Comparison of ENCODE assay signal across 2 cellular contexts in genomic region chr22:24482998-24483397, GRCh38.
TF ChIP-seq lines count a peak whose summit lies in the region.

No MANE protein-coding gene starts in this region.

TF ChIP-seq in A549, 52 proteins besides CTCF, POLR2A, EP300 and RAD21:
- TF ChIP-seq SMC3 (IDR thresholded peaks at IDR 0.05) (no peak), E2F6 (IDR thresholded peaks at IDR 0.05; ENCODE audit: borderline replicate concordance, low read depth) (no peak), JUNB (IDR thresholded peaks at IDR 0.05) (no peak), EHMT2 (IDR thresholded peaks at IDR 0.05; ENCODE audit: low read depth) (no peak), CBX2 (IDR thresholded peaks at IDR 0.05; ENCODE audit: borderline replicate concordance, low read depth) (no peak), ZC3H11A (IDR thresholded peaks at IDR 0.05) (no peak), MYC (IDR thresholded peaks at IDR 0.05; ENCODE audit: borderline replicate concordance, low read length) (no peak), RNF2 (IDR thresholded peaks at IDR 0.05; ENCODE audit: borderline replicate concordance, low read depth) (no peak), NFE2L2 (conservative IDR thresholded peaks at IDR 0.05; ENCODE audit: low read length) (no peak), BHLHE40 (IDR thresholded peaks at IDR 0.05; ENCODE audit: low read depth, low read length) (no peak), EHF (CRISPR knock-in tag; IDR thresholded peaks at IDR 0.05) (no peak), PBX3 (IDR thresholded peaks at IDR 0.05) (no peak), ZSCAN20 (CRISPR knock-in tag; IDR thresholded peaks at IDR 0.05) (no peak), FOSB (CRISPR knock-in tag; IDR thresholded peaks at IDR 0.05) (no peak), KDM5A (IDR thresholded peaks at IDR 0.05) (no peak)
- TF ChIP-seq, protein P1, sequence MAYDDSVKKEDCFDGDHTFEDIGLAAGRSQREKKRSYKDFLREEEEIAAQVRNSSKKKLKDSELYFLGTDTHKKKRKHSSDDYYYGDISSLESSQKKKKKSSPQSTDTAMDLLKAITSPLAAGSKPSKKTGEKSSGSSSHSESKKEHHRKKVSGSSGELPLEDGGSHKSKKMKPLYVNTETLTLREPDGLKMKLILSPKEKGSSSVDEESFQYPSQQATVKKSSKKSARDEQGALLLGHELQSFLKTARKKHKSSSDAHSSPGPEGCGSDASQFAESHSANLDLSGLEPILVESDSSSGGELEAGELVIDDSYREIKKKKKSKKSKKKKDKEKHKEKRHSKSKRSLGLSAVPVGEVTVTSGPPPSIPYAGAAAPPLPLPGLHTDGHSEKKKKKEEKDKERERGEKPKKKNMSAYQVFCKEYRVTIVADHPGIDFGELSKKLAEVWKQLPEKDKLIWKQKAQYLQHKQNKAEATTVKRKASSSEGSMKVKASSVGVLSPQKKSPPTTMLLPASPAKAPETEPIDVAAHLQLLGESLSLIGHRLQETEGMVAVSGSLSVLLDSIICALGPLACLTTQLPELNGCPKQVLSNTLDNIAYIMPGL (CRISPR knock-in tag; IDR thresholded peaks at IDR 0.05; ENCODE audit: borderline replicate concordance): no peak
TF ChIP-seq in A549: peak in this region for 0.

TF ChIP-seq in K562, 482 proteins besides CTCF, POLR2A, EP300 and RAD21:
- TF ChIP-seq SIRT6 (IDR thresholded peaks at IDR 0.05; ENCODE audit: low read depth, low read length) (no peak), GTF2E2 (tag; IDR thresholded peaks at IDR 0.05) (no peak), BRD9 (IDR thresholded peaks at IDR 0.05; ENCODE audit: low read depth, partially characterized antibody) (no peak), ZNF696 (CRISPR knock-in tag; conservative IDR thresholded peaks at IDR 0.05) (no peak), ZNF197 (CRISPR knock-in tag; IDR thresholded peaks at IDR 0.05; ENCODE audit: low read depth) (no peak), ELK3 (CRISPR knock-in tag; IDR thresholded peaks at IDR 0.05) (no peak), SMAD2 (IDR thresholded peaks at IDR 0.05; ENCODE audit: low read depth, low read length) (no peak), HSF4 (CRISPR knock-in tag; IDR thresholded peaks at IDR 0.05; ENCODE audit: borderline replicate concordance) (no peak), ZNF121 (CRISPR knock-in tag; conservative IDR thresholded peaks at IDR 0.05) (no peak), MXI1 (IDR thresholded peaks at IDR 0.05; ENCODE audit: low read depth, low read length) (no peak), ZNF583 (CRISPR knock-in tag; IDR thresholded peaks at IDR 0.05) (no peak), YY1 (IDR thresholded peaks at IDR 0.05; ENCODE audit: borderline replicate concordance in 1 of 3, control insufficient read depth in 1 of 3, extremely low read depth in 1 of 3, insufficient read depth in 3 of 3, insufficient read length in 1 of 3, insufficient replicate concordance in 2 of 3, low read depth in 1 of 3, low read length in 2 of 3) (no peak), ZNF12 (CRISPR knock-in tag; IDR thresholded peaks at IDR 0.05) (no peak)
- TF ChIP-seq, protein P2, sequence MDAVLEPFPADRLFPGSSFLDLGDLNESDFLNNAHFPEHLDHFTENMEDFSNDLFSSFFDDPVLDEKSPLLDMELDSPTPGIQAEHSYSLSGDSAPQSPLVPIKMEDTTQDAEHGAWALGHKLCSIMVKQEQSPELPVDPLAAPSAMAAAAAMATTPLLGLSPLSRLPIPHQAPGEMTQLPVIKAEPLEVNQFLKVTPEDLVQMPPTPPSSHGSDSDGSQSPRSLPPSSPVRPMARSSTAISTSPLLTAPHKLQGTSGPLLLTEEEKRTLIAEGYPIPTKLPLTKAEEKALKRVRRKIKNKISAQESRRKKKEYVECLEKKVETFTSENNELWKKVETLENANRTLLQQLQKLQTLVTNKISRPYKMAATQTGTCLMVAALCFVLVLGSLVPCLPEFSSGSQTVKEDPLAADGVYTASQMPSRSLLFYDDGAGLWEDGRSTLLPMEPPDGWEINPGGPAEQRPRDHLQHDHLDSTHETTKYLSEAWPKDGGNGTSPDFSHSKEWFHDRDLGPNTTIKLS (IDR thresholded peaks at IDR 0.05; ENCODE audit: borderline replicate concordance, low read depth): no peak
- TF ChIP-seq, protein P3, sequence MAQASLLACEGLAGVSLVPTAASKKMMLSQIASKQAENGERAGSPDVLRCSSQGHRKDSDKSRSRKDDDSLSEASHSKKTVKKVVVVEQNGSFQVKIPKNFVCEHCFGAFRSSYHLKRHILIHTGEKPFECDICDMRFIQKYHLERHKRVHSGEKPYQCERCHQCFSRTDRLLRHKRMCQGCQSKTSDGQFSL (CRISPR knock-in tag; IDR thresholded peaks at IDR 0.05): no peak
- TF ChIP-seq, protein P3 (tag; IDR thresholded peaks at IDR 0.05): no peak
- TF ChIP-seq, protein P4, sequence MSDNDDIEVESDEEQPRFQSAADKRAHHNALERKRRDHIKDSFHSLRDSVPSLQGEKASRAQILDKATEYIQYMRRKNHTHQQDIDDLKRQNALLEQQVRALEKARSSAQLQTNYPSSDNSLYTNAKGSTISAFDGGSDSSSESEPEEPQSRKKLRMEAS (CRISPR knock-in tag; IDR thresholded peaks at IDR 0.05): no peak
- TF ChIP-seq, protein P5, sequence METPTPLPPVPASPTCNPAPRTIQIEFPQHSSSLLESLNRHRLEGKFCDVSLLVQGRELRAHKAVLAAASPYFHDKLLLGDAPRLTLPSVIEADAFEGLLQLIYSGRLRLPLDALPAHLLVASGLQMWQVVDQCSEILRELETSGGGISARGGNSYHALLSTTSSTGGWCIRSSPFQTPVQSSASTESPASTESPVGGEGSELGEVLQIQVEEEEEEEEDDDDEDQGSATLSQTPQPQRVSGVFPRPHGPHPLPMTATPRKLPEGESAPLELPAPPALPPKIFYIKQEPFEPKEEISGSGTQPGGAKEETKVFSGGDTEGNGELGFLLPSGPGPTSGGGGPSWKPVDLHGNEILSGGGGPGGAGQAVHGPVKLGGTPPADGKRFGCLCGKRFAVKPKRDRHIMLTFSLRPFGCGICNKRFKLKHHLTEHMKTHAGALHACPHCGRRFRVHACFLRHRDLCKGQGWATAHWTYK (CRISPR knock-in tag; IDR thresholded peaks at IDR 0.05): no peak
